Comparison of ENCODE assay signal across 1 cellular context in the genomic region with DNA sequence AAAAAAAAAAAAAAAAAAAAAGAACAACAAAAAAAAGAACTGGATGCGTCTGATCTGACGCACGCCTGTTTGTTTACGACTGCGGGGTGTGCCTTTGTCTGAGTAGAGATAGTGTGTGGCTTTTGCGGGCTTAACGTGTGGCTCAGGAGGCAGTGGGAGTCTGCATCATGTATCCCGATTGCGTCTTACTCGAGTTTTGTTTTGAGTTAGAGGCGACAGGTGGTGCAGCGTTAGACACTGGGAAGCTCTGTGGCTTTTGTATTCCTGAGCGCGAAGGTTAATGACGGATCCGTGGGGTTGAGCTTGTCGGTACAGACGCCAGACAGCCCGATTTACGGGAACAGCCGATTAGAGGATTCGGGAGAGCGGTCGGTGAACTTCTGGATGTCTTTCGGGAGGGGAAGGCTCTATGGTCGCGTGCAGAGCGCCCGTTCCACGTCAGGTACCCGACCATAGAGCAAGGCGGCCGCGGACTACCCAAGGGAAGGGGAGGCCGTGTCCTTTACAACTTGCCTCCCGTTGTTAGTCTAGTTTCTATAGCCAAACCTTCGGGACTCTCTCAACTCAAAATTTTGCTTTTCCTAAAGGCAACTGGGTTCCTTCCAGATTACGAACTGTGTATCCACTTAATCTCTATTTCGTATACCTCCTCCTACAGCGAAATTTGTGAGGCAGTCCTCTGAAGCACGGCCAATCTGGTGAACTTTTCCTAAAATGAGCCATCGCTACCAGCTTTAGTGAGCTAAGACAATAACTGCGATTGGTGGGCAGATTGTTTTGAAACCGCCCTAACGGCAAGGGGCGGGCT.
A peak's percentile ranks its signal among the peaks of the same experiment; 100 is the strongest.
TF ChIP-seq lines count a peak whose summit lies in the region.

No MANE protein-coding gene starts in this region.

TF ChIP-seq in GM12878, 131 proteins besides CTCF, POLR2A, EP300 and RAD21 (continued from another document and continues in another):
- TF ChIP-seq, protein P1, sequence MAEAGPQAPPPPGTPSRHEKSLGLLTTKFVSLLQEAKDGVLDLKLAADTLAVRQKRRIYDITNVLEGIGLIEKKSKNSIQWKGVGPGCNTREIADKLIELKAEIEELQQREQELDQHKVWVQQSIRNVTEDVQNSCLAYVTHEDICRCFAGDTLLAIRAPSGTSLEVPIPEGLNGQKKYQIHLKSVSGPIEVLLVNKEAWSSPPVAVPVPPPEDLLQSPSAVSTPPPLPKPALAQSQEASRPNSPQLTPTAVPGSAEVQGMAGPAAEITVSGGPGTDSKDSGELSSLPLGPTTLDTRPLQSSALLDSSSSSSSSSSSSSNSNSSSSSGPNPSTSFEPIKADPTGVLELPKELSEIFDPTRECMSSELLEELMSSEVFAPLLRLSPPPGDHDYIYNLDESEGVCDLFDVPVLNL (IDR thresholded peaks at IDR 0.05; ENCODE audit: low read depth, low read length), result no peak
- TF ChIP-seq SMC3 (IDR thresholded peaks at IDR 0.05; ENCODE audit: borderline replicate concordance, low read length) (no peak), PML (IDR thresholded peaks at IDR 0.05; ENCODE audit: low read length) (peak; percentile 34; the same call in 1 of the 2 replicates), BRCA1 (IDR thresholded peaks at IDR 0.05; ENCODE audit: low read depth, low read length) (no peak), NR2C1 (IDR thresholded peaks at IDR 0.05) (no peak), KLF5 (IDR thresholded peaks at IDR 0.05; ENCODE audit: partially characterized antibody) (peak; percentile 78), FOXM1 (IDR thresholded peaks at IDR 0.05; ENCODE audit: low read depth, low read length) (peak; percentile 83), LARP7 (IDR thresholded peaks at IDR 0.05) (peak; percentile 74), HDAC2 (IDR thresholded peaks at IDR 0.05) (no peak), TARDBP (IDR thresholded peaks at IDR 0.05; ENCODE audit: borderline replicate concordance) (no peak), DPF2 (IDR thresholded peaks at IDR 0.05) (peak; percentile 91), BCL11A (IDR thresholded peaks at IDR 0.05; ENCODE audit: low read depth, low read length) (peak; percentile 95), CBFB (IDR thresholded peaks at IDR 0.05; ENCODE audit: low read depth) (peak; percentile 95), MEF2B (IDR thresholded peaks at IDR 0.05; ENCODE audit: partially characterized antibody, poor library complexity, severe bottlenecking) (peak; percentile 52), MTA3 (IDR thresholded peaks at IDR 0.05; ENCODE audit: borderline replicate concordance, low read length) (0 out of 2 replicates have a peak, but pooled peaks have one; percentile 53), FOXK2 (IDR thresholded peaks at IDR 0.05) (peak; percentile 93), JUND (IDR thresholded peaks at IDR 0.05; ENCODE audit: low read depth, low read length) (peak; percentile 36), RCOR1 (conservative IDR thresholded peaks at IDR 0.05; ENCODE audit: low read depth, low read length) (no peak), TAF1 (IDR thresholded peaks at IDR 0.05; ENCODE audit: borderline replicate concordance, low read depth, low read length) (peak; percentile 48; the same call in 1 of the 2 replicates), NRF1 (conservative IDR thresholded peaks at IDR 0.05; ENCODE audit: low read depth, low read length) (no peak), SMAD1 (IDR thresholded peaks at IDR 0.05; ENCODE audit: low read depth, partially characterized antibody) (peak; percentile 46), RUNX3 (IDR thresholded peaks at IDR 0.05; ENCODE audit: low read length) (peak; percentile 92)
- TF ChIP-seq, protein P2, sequence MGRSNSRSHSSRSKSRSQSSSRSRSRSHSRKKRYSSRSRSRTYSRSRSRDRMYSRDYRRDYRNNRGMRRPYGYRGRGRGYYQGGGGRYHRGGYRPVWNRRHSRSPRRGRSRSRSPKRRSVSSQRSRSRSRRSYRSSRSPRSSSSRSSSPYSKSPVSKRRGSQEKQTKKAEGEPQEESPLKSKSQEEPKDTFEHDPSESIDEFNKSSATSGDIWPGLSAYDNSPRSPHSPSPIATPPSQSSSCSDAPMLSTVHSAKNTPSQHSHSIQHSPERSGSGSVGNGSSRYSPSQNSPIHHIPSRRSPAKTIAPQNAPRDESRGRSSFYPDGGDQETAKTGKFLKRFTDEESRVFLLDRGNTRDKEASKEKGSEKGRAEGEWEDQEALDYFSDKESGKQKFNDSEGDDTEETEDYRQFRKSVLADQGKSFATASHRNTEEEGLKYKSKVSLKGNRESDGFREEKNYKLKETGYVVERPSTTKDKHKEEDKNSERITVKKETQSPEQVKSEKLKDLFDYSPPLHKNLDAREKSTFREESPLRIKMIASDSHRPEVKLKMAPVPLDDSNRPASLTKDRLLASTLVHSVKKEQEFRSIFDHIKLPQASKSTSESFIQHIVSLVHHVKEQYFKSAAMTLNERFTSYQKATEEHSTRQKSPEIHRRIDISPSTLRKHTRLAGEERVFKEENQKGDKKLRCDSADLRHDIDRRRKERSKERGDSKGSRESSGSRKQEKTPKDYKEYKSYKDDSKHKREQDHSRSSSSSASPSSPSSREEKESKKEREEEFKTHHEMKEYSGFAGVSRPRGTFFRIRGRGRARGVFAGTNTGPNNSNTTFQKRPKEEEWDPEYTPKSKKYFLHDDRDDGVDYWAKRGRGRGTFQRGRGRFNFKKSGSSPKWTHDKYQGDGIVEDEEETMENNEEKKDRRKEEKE (IDR thresholded peaks at IDR 0.05), result peak; percentile 82
- TF ChIP-seq, protein P3, sequence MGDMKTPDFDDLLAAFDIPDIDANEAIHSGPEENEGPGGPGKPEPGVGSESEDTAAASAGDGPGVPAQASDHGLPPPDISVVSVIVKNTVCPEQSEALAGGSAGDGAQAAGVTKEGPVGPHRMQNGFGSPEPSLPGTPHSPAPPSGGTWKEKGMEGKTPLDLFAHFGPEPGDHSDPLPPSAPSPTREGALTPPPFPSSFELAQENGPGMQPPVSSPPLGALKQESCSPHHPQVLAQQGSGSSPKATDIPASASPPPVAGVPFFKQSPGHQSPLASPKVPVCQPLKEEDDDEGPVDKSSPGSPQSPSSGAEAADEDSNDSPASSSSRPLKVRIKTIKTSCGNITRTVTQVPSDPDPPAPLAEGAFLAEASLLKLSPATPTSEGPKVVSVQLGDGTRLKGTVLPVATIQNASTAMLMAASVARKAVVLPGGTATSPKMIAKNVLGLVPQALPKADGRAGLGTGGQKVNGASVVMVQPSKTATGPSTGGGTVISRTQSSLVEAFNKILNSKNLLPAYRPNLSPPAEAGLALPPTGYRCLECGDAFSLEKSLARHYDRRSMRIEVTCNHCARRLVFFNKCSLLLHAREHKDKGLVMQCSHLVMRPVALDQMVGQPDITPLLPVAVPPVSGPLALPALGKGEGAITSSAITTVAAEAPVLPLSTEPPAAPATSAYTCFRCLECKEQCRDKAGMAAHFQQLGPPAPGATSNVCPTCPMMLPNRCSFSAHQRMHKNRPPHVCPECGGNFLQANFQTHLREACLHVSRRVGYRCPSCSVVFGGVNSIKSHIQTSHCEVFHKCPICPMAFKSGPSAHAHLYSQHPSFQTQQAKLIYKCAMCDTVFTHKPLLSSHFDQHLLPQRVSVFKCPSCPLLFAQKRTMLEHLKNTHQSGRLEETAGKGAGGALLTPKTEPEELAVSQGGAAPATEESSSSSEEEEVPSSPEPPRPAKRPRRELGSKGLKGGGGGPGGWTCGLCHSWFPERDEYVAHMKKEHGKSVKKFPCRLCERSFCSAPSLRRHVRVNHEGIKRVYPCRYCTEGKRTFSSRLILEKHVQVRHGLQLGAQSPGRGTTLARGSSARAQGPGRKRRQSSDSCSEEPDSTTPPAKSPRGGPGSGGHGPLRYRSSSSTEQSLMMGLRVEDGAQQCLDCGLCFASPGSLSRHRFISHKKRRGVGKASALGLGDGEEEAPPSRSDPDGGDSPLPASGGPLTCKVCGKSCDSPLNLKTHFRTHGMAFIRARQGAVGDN (IDR thresholded peaks at IDR 0.05), result peak; percentile 77
- TF ChIP-seq, protein P4, sequence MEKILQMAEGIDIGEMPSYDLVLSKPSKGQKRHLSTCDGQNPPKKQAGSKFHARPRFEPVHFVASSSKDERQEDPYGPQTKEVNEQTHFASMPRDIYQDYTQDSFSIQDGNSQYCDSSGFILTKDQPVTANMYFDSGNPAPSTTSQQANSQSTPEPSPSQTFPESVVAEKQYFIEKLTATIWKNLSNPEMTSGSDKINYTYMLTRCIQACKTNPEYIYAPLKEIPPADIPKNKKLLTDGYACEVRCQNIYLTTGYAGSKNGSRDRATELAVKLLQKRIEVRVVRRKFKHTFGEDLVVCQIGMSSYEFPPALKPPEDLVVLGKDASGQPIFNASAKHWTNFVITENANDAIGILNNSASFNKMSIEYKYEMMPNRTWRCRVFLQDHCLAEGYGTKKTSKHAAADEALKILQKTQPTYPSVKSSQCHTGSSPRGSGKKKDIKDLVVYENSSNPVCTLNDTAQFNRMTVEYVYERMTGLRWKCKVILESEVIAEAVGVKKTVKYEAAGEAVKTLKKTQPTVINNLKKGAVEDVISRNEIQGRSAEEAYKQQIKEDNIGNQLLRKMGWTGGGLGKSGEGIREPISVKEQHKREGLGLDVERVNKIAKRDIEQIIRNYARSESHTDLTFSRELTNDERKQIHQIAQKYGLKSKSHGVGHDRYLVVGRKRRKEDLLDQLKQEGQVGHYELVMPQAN (conservative IDR thresholded peaks at IDR 0.05), result peak; percentile 86
- TF ChIP-seq, protein P5, sequence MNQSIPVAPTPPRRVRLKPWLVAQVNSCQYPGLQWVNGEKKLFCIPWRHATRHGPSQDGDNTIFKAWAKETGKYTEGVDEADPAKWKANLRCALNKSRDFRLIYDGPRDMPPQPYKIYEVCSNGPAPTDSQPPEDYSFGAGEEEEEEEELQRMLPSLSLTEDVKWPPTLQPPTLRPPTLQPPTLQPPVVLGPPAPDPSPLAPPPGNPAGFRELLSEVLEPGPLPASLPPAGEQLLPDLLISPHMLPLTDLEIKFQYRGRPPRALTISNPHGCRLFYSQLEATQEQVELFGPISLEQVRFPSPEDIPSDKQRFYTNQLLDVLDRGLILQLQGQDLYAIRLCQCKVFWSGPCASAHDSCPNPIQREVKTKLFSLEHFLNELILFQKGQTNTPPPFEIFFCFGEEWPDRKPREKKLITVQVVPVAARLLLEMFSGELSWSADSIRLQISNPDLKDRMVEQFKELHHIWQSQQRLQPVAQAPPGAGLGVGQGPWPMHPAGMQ (IDR thresholded peaks at IDR 0.05; ENCODE audit: borderline replicate concordance), result peak; percentile 84
- TF ChIP-seq, protein P6, sequence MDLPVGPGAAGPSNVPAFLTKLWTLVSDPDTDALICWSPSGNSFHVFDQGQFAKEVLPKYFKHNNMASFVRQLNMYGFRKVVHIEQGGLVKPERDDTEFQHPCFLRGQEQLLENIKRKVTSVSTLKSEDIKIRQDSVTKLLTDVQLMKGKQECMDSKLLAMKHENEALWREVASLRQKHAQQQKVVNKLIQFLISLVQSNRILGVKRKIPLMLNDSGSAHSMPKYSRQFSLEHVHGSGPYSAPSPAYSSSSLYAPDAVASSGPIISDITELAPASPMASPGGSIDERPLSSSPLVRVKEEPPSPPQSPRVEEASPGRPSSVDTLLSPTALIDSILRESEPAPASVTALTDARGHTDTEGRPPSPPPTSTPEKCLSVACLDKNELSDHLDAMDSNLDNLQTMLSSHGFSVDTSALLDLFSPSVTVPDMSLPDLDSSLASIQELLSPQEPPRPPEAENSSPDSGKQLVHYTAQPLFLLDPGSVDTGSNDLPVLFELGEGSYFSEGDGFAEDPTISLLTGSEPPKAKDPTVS (IDR thresholded peaks at IDR 0.05; ENCODE audit: low read depth, low read length), result no peak
- TF ChIP-seq, protein P7, sequence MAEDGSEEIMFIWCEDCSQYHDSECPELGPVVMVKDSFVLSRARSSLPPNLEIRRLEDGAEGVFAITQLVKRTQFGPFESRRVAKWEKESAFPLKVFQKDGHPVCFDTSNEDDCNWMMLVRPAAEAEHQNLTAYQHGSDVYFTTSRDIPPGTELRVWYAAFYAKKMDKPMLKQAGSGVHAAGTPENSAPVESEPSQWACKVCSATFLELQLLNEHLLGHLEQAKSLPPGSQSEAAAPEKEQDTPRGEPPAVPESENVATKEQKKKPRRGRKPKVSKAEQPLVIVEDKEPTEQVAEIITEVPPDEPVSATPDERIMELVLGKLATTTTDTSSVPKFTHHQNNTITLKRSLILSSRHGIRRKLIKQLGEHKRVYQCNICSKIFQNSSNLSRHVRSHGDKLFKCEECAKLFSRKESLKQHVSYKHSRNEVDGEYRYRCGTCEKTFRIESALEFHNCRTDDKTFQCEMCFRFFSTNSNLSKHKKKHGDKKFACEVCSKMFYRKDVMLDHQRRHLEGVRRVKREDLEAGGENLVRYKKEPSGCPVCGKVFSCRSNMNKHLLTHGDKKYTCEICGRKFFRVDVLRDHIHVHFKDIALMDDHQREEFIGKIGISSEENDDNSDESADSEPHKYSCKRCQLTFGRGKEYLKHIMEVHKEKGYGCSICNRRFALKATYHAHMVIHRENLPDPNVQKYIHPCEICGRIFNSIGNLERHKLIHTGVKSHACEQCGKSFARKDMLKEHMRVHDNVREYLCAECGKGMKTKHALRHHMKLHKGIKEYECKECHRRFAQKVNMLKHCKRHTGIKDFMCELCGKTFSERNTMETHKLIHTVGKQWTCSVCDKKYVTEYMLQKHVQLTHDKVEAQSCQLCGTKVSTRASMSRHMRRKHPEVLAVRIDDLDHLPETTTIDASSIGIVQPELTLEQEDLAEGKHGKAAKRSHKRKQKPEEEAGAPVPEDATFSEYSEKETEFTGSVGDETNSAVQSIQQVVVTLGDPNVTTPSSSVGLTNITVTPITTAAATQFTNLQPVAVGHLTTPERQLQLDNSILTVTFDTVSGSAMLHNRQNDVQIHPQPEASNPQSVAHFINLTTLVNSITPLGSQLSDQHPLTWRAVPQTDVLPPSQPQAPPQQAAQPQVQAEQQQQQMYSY (CRISPR knock-in tag; IDR thresholded peaks at IDR 0.05), result no peak
- TF ChIP-seq, protein P8, sequence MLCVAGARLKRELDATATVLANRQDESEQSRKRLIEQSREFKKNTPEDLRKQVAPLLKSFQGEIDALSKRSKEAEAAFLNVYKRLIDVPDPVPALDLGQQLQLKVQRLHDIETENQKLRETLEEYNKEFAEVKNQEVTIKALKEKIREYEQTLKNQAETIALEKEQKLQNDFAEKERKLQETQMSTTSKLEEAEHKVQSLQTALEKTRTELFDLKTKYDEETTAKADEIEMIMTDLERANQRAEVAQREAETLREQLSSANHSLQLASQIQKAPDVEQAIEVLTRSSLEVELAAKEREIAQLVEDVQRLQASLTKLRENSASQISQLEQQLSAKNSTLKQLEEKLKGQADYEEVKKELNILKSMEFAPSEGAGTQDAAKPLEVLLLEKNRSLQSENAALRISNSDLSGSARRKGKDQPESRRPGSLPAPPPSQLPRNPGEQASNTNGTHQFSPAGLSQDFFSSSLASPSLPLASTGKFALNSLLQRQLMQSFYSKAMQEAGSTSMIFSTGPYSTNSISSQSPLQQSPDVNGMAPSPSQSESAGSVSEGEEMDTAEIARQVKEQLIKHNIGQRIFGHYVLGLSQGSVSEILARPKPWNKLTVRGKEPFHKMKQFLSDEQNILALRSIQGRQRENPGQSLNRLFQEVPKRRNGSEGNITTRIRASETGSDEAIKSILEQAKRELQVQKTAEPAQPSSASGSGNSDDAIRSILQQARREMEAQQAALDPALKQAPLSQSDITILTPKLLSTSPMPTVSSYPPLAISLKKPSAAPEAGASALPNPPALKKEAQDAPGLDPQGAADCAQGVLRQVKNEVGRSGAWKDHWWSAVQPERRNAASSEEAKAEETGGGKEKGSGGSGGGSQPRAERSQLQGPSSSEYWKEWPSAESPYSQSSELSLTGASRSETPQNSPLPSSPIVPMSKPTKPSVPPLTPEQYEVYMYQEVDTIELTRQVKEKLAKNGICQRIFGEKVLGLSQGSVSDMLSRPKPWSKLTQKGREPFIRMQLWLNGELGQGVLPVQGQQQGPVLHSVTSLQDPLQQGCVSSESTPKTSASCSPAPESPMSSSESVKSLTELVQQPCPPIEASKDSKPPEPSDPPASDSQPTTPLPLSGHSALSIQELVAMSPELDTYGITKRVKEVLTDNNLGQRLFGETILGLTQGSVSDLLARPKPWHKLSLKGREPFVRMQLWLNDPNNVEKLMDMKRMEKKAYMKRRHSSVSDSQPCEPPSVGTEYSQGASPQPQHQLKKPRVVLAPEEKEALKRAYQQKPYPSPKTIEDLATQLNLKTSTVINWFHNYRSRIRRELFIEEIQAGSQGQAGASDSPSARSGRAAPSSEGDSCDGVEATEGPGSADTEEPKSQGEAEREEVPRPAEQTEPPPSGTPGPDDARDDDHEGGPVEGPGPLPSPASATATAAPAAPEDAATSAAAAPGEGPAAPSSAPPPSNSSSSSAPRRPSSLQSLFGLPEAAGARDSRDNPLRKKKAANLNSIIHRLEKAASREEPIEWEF (IDR thresholded peaks at IDR 0.05; ENCODE audit: insufficient replicate concordance, low read depth, low read length), result no peak
